8 cellular contexts compared by ENCODE assay signal in the genomic region with DNA sequence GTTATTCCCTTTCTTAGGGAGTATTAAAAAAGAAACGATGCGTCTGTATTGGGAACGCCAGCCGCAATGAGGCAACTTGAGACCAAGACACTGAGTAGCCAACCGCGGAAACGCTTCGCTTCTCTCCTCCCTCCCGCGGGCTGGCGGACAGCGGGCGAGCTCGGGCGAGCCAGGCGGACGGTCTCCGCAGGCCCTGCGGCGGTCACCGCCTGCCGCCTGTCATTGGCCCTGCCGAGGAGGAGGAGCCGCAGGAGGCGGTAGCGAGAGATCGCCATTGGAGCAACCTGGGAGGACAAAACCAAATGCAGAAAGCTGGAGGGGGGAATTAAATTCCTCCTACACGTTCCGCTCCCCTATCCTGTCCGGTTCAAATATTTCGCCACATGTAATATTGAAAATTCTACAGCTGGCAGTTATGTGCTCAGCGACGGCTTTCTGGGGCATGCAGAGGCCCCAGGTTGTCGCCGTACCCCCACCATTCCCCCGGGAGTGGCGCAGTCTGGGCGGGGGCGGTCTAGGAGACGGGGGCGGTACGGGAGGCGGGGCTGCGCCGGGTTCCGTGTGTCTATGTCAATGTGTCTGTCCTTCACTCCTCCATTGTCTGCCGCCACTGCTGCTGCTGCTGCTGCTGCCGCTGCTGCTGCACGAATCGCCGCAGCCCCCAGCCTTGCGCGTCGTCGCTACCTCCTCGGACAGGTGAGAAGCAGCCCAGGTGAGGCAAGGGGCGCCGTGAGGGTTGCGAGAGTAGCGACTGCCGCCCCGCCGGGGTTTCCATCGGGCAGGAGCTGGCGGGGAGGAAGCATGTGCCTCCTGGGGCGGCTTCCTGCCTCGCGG.
DNase-seq lines count a peak whose midpoint lies in the region; ATAC-seq lines count a peak whose summit lies in the region.

Gene ANKMY2, minus strand, starts transcription at position 162 of the 834 bp plus-strand sequence. CDS start 181 bp downstream, outside the sequence.
Gene BZW2, plus strand, starts transcription at position 589 of the 834 bp plus-strand sequence. CDS start 19,263 bp downstream, outside the sequence.

- ATAC-seq in GM19351 (IDR thresholded peaks at IDR 0.05; ENCODE audit: unreplicated experiment) (peak; percentile 91), HG03520 (IDR thresholded peaks at IDR 0.05; ENCODE audit: unreplicated experiment) (peak; percentile 95)

- H3K27ac ChIP-seq in BLaER1, result peak within 1 kb of the TSS; percentile 99

- peak within 1 kb of the TSS; percentile 96 for H3K9ac ChIP-seq in BLaER1

- peaks cover 7% of the 10 kb centered on the region; the same call in 1 of the 2 replicates for H3K36me3 ChIP-seq in BLaER1

- peak; percentile 92 for DNase-seq in NCI-H526 treated with DMSO at 0.1 percent for 48 hours (lab: John Stamatoyannopoulos, UW)
- peak; percentile 87 for DNase-seq in activated CD4-positive, alpha-beta T cell treated with anti-CD3 and anti-CD28 coated beads, Interleukin-2, amount 50 U/mL, for 1 hour
- DNase-seq in cortex of kidney (lab: John Stamatoyannopoulos, UW), result peak; percentile 91
- DNase-seq in left kidney (ENCODE audit: low read depth, low spot score), result peak; percentile 99
- peak; percentile 94 for DNase-seq in stimulated activated CD4-positive, alpha-beta T cell treated with anti-CD3 and anti-CD28 coated beads, Interleukin-1b, Interleukin-23, amount 100 ng/mL, for 48 hours

- peaks cover 43% of the 10 kb centered on the region for H3K4me1 ChIP-seq in BLaER1

- H4K20me1 ChIP-seq in BLaER1, result peaks cover 58% of the 10 kb centered on the region

- no peaks in the 10 kb centered on the region for H3K27me3 ChIP-seq in BLaER1

- peak within 1 kb of the TSS; percentile 94 for H3K4me2 ChIP-seq in BLaER1

- H3K9me3 ChIP-seq in BLaER1, result no peaks in the 10 kb centered on the region

- peak within 1 kb of the TSS; percentile 94 for H3K4me3 ChIP-seq in BLaER1

Comparison
In these comparisons a context has a peak if more than half of its experiments do, and no peak if none do; other contexts are left out.
1. Peak in every context shown above with its lines: DNase-seq, ATAC-seq, H3K4me3 ChIP-seq and H3K27ac ChIP-seq.